Comparison of ENCODE assay signal across 9 cellular contexts in the genomic region with DNA sequence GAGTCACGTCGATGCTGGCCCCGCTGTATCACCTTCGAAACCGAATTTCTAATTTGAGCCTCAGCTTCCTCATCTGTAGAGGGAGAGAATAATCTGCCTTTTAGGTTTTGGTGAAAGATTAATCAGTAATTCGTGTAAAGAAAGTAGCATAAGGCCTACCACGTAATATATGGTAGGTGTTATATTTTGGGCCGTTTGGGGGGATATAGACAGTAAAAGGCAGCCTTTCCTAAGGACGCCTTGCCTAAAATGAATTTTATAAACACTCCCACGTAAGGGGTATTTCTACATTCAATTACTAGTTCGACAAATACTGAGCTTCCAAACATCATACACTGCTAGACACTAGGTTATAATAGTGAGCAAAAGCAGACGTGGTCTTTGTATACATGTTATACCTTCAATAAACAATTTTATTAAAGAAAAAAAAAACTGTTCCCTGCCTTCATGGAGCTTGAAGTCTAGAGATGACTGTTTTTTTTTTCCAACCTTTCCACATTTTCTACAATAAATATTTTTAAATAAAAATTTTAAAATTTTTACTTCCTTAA. TPM values are rescaled to one million over a fixed set of nuclear protein-coding genes. Genes with fewer than 3 reads are reported as not detected.
DNase-seq lines count a peak whose midpoint lies in the region; ATAC-seq, FAIRE-seq and TF ChIP-seq lines count a peak whose summit lies in the region.
"Had no signal": no experiment of that assay in that cellular context is flagged by ENCODE, and none has a peak within 500 bp of the region (broad histone marks: within the 10 kb centered on the region; RNA-seq: fewer than 3 reads in every experiment).

No MANE protein-coding gene starts in this region.

- H3K4me1 ChIP-seq in adipocyte (ENCODE audit: control insufficient read depth, insufficient read depth, low read length) (peaks cover 48% of the 10 kb centered on the region), HepG2 (ENCODE audit: insufficient read depth, low read length) (peaks cover 57% of the 10 kb centered on the region), thyroid gland (peaks cover 11 to 14% of the 10 kb centered on the region in 2 donors)

- in situ Hi-C loops in HepG2 (cut with HindIII; ENCODE audit: extremely low pct_ligation_motif_present, low pct_unique_long_range_greater_than_20kb), result no loop called here

- H3K27me3 ChIP-seq in adipocyte (replicated peaks; ENCODE audit: control insufficient read depth, insufficient read depth, low read length), result no peaks in the 10 kb centered on the region
- no peaks in the 10 kb centered on the region; a peak in 1 of 5 replicates for H3K27me3 ChIP-seq in HepG2 (ENCODE audit: control insufficient read depth in 1 of 2, insufficient read depth in 2 of 2, low read length in 2 of 2)
- H3K27me3 ChIP-seq in thyroid gland, result no peaks in the 10 kb centered on the region

- peaks cover 3% of the 10 kb centered on the region for H3K9me3 Mint-ChIP-seq in activated T-cell treated with anti-CD3 and anti-CD28 coated beads, Interleukin-2, amount 50 U/mL, for 24 hours

- peak overlapping the region; percentile 92 for H3K27ac ChIP-seq in HepG2 (ENCODE audit: extremely low read length, insufficient read depth, low read length)
- peak overlapping the region; percentile 78 to 94 (median 90) for H3K27ac ChIP-seq in thyroid gland

- no peak for DNase-seq in activated T-cell treated with anti-CD3 and anti-CD28 coated beads, Interleukin-2, amount 50 U/mL, for 24 hours
- DNase-seq in activated T-cell treated with anti-CD3 and anti-CD28 coated beads, Interleukin-2, amount 50 U/mL, for 1 hour, result no peak
- DNase-seq in adipocyte (ENCODE audit: low read depth) (no peak), HepG2 (ENCODE audit: low spot score) (no peak), thyroid gland (no peak), NCI-H69 (lab: John Stamatoyannopoulos, UW) (no peak), GM03348 (ENCODE audit: low spot score) (no peak), COLO668 (lab: John Stamatoyannopoulos, UW; ENCODE audit: unreplicated experiment) (no peak)

- H3K36me3 ChIP-seq in adipocyte (ENCODE audit: control insufficient read depth, insufficient read depth, low read length, severe bottlenecking) (peaks cover 21% of the 10 kb centered on the region), HepG2 (replicated peaks in 1 of 2; ENCODE audit: control insufficient read depth in 1 of 2, insufficient read depth in 2 of 2, low read length in 2 of 2) (peaks cover 3 to 9% of the 10 kb centered on the region in 2 experiments; a peak in 4 of 5 replicates), thyroid gland (peaks cover 7 to 13% of the 10 kb centered on the region in 2 donors)

- TF ChIP-seq POLR2A in HepG2 (IDR thresholded peaks at IDR 0.05; ENCODE audit: insufficient read depth in 1 of 2, low read depth in 2 of 2, low read length in 2 of 2) (no peak), thyroid gland (IDR thresholded peaks at IDR 0.05) (no peak)

- TF ChIP-seq EP300 in HepG2 (IDR thresholded peaks at IDR 0.05; ENCODE audit: low read depth in 2 of 2, low read length in 2 of 2) (no peak), HepG2 (CRISPR knock-in tag; IDR thresholded peaks at IDR 0.05; ENCODE audit: borderline replicate concordance) (no peak)

- no peak overlapping the region for H2AFZ ChIP-seq in HepG2 (ENCODE audit: low read length)

- no peak for FAIRE-seq in HepG2 (lab: Jason Lieb, UNC)

- H3K4me2 ChIP-seq in HepG2 (ENCODE audit: low read depth, low read length), result peak overlapping the region; percentile 68

- intact Hi-C loops in HepG2 (cut with micrococcal nuclease; ENCODE audit: unreplicated experiment) (no loop called here), thyroid gland (cut with DNase I) (no loop called here)

- TF ChIP-seq CTCF in HepG2 (CRISPR knock-in tag; IDR thresholded peaks at IDR 0.05), result no peak
- TF ChIP-seq CTCF in thyroid gland (IDR thresholded peaks at IDR 0.05), result no peak

- peaks cover 49% of the 10 kb centered on the region for H3K36me3 Mint-ChIP-seq in activated T-cell treated with anti-CD3 and anti-CD28 coated beads, Interleukin-2, amount 50 U/mL, for 24 hours (ENCODE audit: low read depth)

- H3K9me3 ChIP-seq in adipocyte (ENCODE audit: control insufficient read depth, low read length) (no peaks in the 10 kb centered on the region), HepG2 (ENCODE audit: low read length) (no peaks in the 10 kb centered on the region), thyroid gland (no peaks in the 10 kb centered on the region)

- POLR2A ChIA-PET in HepG2 (lab: Yijun Ruan, JAX), result interaction anchor here (0.8 to 3.8 kb wide), 11 partner anchors 11 to 98 kb away, joined by 3 to 36 read pairs (median 6); partner anchors contain the start of genes ARPC4, CIDEC, CRELD1 and IL17RC

- WGBS in HepG2 (ENCODE audit: low lambda C conversion rate), result 0% methylated on average over 12 of the region's 12 CpGs
- WGBS in thyroid gland, 2 donors, result 10 to 12% methylated on average over 12 of the region's 12 CpGs

- peaks cover 47% of the 10 kb centered on the region for H3K4me1 Mint-ChIP-seq in activated T-cell treated with anti-CD3 and anti-CD28 coated beads, Interleukin-2, amount 50 U/mL, for 24 hours (ENCODE audit: low read depth)

- no peaks in the 10 kb centered on the region for H3K27me3 Mint-ChIP-seq in activated T-cell treated with anti-CD3 and anti-CD28 coated beads, Interleukin-2, amount 50 U/mL, for 24 hours

- H3K4me3 ChIP-seq in adipocyte (ENCODE audit: low read length) (peak overlapping the region; percentile 95), HepG2 (replicated peaks in 1 of 3; ENCODE audit: insufficient read depth in 1 of 3, low read depth in 2 of 3, low read length in 3 of 3) (peak overlapping the region; percentile 85 to 99 (median 98)), thyroid gland (replicated peaks in 1 of 3) (peak overlapping the region; percentile 85 to 97 (median 92))

- BruUV-seq in HepG2 (replicated peaks; lab: Mats Ljungman, UMichigan), result no TSS peak

- no peak for ATAC-seq in HepG2

- H3K79me2 ChIP-seq in HepG2 (ENCODE audit: insufficient read depth, low read length), result peaks cover 26% of the 10 kb centered on the region

- CTCF ChIA-PET in HepG2 (lab: Yijun Ruan, JAX; ENCODE audit: low intra/inter-chr PET ratio, low total read pairs), result no interaction called here

- H3K27ac Mint-ChIP-seq in activated T-cell treated with anti-CD3 and anti-CD28 coated beads, Interleukin-2, amount 50 U/mL, for 24 hours, result peak overlapping the region; percentile 99

- TF ChIP-seq RAD21 in HepG2 (CRISPR knock-in tag; IDR thresholded peaks at IDR 0.05), result no peak

- peak overlapping the region; percentile 99 for H3K4me3 Mint-ChIP-seq in activated T-cell treated with anti-CD3 and anti-CD28 coated beads, Interleukin-2, amount 50 U/mL, for 24 hours

- H4K20me1 ChIP-seq in HepG2 (ENCODE audit: insufficient read depth, low read length), result no peaks in the 10 kb centered on the region

- H3K9ac ChIP-seq in adipocyte (ENCODE audit: low read length), result peak overlapping the region; percentile 100
- peak overlapping the region; percentile 98 for H3K9ac ChIP-seq in HepG2 (ENCODE audit: insufficient read depth, low read depth, low read length)

RNA-seq across cellular contexts. Expression of gene JAGN1, which starts 0.7 kb away (rescaled TPM):
- total RNA-seq in HepG2 (2016; rRNA removed; fragmentation: Illumina TruSeq; extraction: Trizol) (40.9 and 50.9 TPM in 2 replicates), thyroid gland (10 to 100 TPM; 18.9 to 37.5 (median 32.7) TPM)
- 30.5 and 31.6 TPM in 2 replicates for total RNA-seq in HepG2 (2016; cell fraction: cytosol; rRNA removed; fragmentation: Illumina TruSeq; extraction: Trizol; ENCODE audit: low read depth)
- total RNA-seq in HepG2 (2016; cell fraction: insoluble cytoplasmic fraction; rRNA removed; fragmentation: Illumina TruSeq; extraction: Trizol), result 39.2 and 48.3 TPM in 2 replicates
- 58.9 and 62.5 TPM in 2 replicates for total RNA-seq in HepG2 (2016; cell fraction: membrane; rRNA removed; fragmentation: Illumina TruSeq; extraction: Trizol)
- total RNA-seq in HepG2 (2016; cell fraction: nucleus; rRNA removed; fragmentation: Illumina TruSeq; extraction: Trizol), result 26.1 and 35.8 TPM in 2 replicates
- 49.9 and 59.1 TPM in 2 replicates for polyA plus RNA-seq in HepG2 (2011; rRNA removed)
- 62.8 and 77.2 TPM in 2 replicates for polyA plus RNA-seq in HepG2 (2011; cell fraction: cytosol; rRNA removed)
- polyA plus RNA-seq in HepG2 (2011; cell fraction: nucleus; rRNA removed), result 15.6 and 21.2 TPM in 2 replicates
- 51.5 and 51.6 TPM in 2 replicates for polyA plus RNA-seq in HepG2 (2012)
- 34.8 and 36.6 TPM in 2 replicates for polyA plus RNA-seq in HepG2 (2016; cell fraction: cytosol; fragmentation: Illumina TruSeq; extraction: Trizol; ENCODE audit: low read depth)
- 49.7 and 50.5 TPM in 2 replicates for polyA plus RNA-seq in HepG2 (2016; cell fraction: insoluble cytoplasmic fraction; fragmentation: Illumina TruSeq; extraction: Trizol; ENCODE audit: low read depth)
- 63.1 and 68.7 TPM in 2 replicates for polyA plus RNA-seq in HepG2 (2016; cell fraction: membrane; fragmentation: Illumina TruSeq; extraction: Trizol; ENCODE audit: low read depth)
- polyA plus RNA-seq in HepG2 (2016; cell fraction: nucleus; fragmentation: Illumina TruSeq; extraction: Trizol; ENCODE audit: insufficient read depth, low read depth), result 55.7 and 65.1 TPM in 2 replicates
- 106 and 114 TPM in 2 replicates for polyA minus RNA-seq in HepG2 (2011; rRNA and poly(A)+ RNA removed; ENCODE audit: low replicate concordance)
- polyA minus RNA-seq in HepG2 (2011; cell fraction: cytosol; rRNA and poly(A)+ RNA removed), result 28.1 and 40.9 TPM in 2 replicates
- polyA minus RNA-seq in HepG2 (2011; cell fraction: nucleus; rRNA and poly(A)+ RNA removed), result 16.2 and 24.0 TPM in 2 replicates

RNA-seq across cellular contexts. Expression of gene CIDEC, which starts 11.1 kb away (rescaled TPM):
- total RNA-seq in HepG2 (2016; rRNA removed; fragmentation: Illumina TruSeq; extraction: Trizol) (2.5 and 2.8 TPM in 2 replicates), thyroid gland (1 to 10 TPM; 2.2 to 9.4 (median 3.0) TPM)
- 0.71 and 0.79 TPM in 2 replicates for total RNA-seq in HepG2 (2016; cell fraction: cytosol; rRNA removed; fragmentation: Illumina TruSeq; extraction: Trizol; ENCODE audit: low read depth)
- total RNA-seq in HepG2 (2016; cell fraction: insoluble cytoplasmic fraction; rRNA removed; fragmentation: Illumina TruSeq; extraction: Trizol), result 2.8 and 3.0 TPM in 2 replicates
- 1.1 TPM in 2 replicates for total RNA-seq in HepG2 (2016; cell fraction: membrane; rRNA removed; fragmentation: Illumina TruSeq; extraction: Trizol)
- 1.1 and 1.7 TPM in 2 replicates for total RNA-seq in HepG2 (2016; cell fraction: nucleus; rRNA removed; fragmentation: Illumina TruSeq; extraction: Trizol)
- 10.4 and 19.6 TPM in 2 replicates for polyA plus RNA-seq in HepG2 (2011; rRNA removed)
- polyA plus RNA-seq in HepG2 (2011; cell fraction: cytosol; rRNA removed), result 11.0 and 15.5 TPM in 2 replicates
- polyA plus RNA-seq in HepG2 (2011; cell fraction: nucleus; rRNA removed), result 4.8 and 7.9 TPM in 2 replicates
- 9.7 and 16.5 TPM in 2 replicates for polyA plus RNA-seq in HepG2 (2012)
- polyA plus RNA-seq in HepG2 (2016; cell fraction: cytosol; fragmentation: Illumina TruSeq; extraction: Trizol; ENCODE audit: low read depth), result 0.90 and 1.2 TPM in 2 replicates
- polyA plus RNA-seq in HepG2 (2016; cell fraction: insoluble cytoplasmic fraction; fragmentation: Illumina TruSeq; extraction: Trizol; ENCODE audit: low read depth), result 4.1 and 5.5 TPM in 2 replicates
- polyA plus RNA-seq in HepG2 (2016; cell fraction: membrane; fragmentation: Illumina TruSeq; extraction: Trizol; ENCODE audit: low read depth), result 1.00 and 1.2 TPM in 2 replicates
- polyA plus RNA-seq in HepG2 (2016; cell fraction: nucleus; fragmentation: Illumina TruSeq; extraction: Trizol; ENCODE audit: insufficient read depth, low read depth), result 1.8 and 2.8 TPM in 2 replicates
- polyA minus RNA-seq in HepG2 (2011; rRNA and poly(A)+ RNA removed; ENCODE audit: low replicate concordance), result 9.9 TPM in 1 of 2 replicates, not detected in the other
- 3.8 and 7.9 TPM in 2 replicates for polyA minus RNA-seq in HepG2 (2011; cell fraction: cytosol; rRNA and poly(A)+ RNA removed)
- polyA minus RNA-seq in HepG2 (2011; cell fraction: nucleus; rRNA and poly(A)+ RNA removed), result 2.4 and 5.2 TPM in 2 replicates
- total RNA-seq: Daoy had no signal

RNA-seq across cellular contexts. Expression of gene IL17RE, which starts 11.5 kb away (rescaled TPM):
- total RNA-seq in HepG2 (2016; rRNA removed; fragmentation: Illumina TruSeq; extraction: Trizol) (6.7 and 14.5 TPM in 2 replicates), thyroid gland (1 to 10 TPM; 3.7 to 8.1 (median 6.7) TPM)
- 2.7 and 3.5 TPM in 2 replicates for total RNA-seq in HepG2 (2016; cell fraction: cytosol; rRNA removed; fragmentation: Illumina TruSeq; extraction: Trizol; ENCODE audit: low read depth)
- total RNA-seq in HepG2 (2016; cell fraction: insoluble cytoplasmic fraction; rRNA removed; fragmentation: Illumina TruSeq; extraction: Trizol), result 6.0 and 11.8 TPM in 2 replicates
- 4.7 and 5.3 TPM in 2 replicates for total RNA-seq in HepG2 (2016; cell fraction: membrane; rRNA removed; fragmentation: Illumina TruSeq; extraction: Trizol)
- total RNA-seq in HepG2 (2016; cell fraction: nucleus; rRNA removed; fragmentation: Illumina TruSeq; extraction: Trizol), result 15.9 and 16.0 TPM in 2 replicates
- polyA plus RNA-seq in HepG2 (2011; rRNA removed), result 24.1 and 36.3 TPM in 2 replicates
- 12.1 and 13.8 TPM in 2 replicates for polyA plus RNA-seq in HepG2 (2011; cell fraction: cytosol; rRNA removed)
- polyA plus RNA-seq in HepG2 (2011; cell fraction: nucleus; rRNA removed), result 99.7 and 101 TPM in 2 replicates
- 13.7 and 18.1 TPM in 2 replicates for polyA plus RNA-seq in HepG2 (2012)
- 2.0 and 2.3 TPM in 2 replicates for polyA plus RNA-seq in HepG2 (2016; cell fraction: cytosol; fragmentation: Illumina TruSeq; extraction: Trizol; ENCODE audit: low read depth)
- polyA plus RNA-seq in HepG2 (2016; cell fraction: insoluble cytoplasmic fraction; fragmentation: Illumina TruSeq; extraction: Trizol; ENCODE audit: low read depth), result 7.0 and 8.1 TPM in 2 replicates
- polyA plus RNA-seq in HepG2 (2016; cell fraction: membrane; fragmentation: Illumina TruSeq; extraction: Trizol; ENCODE audit: low read depth), result 3.3 and 3.7 TPM in 2 replicates
- 31.0 and 39.3 TPM in 2 replicates for polyA plus RNA-seq in HepG2 (2016; cell fraction: nucleus; fragmentation: Illumina TruSeq; extraction: Trizol; ENCODE audit: insufficient read depth, low read depth)
- polyA minus RNA-seq in HepG2 (2011; rRNA and poly(A)+ RNA removed; ENCODE audit: low replicate concordance), result 2.4 and 35.1 TPM in 2 replicates
- polyA minus RNA-seq in HepG2 (2011; cell fraction: cytosol; rRNA and poly(A)+ RNA removed), result 6.0 and 7.9 TPM in 2 replicates
- 22.7 and 33.4 TPM in 2 replicates for polyA minus RNA-seq in HepG2 (2011; cell fraction: nucleus; rRNA and poly(A)+ RNA removed)

RNA-seq across cellular contexts. Expression of gene IL17RC, which starts 25.8 kb away (rescaled TPM):
- total RNA-seq in HepG2 (2016; rRNA removed; fragmentation: Illumina TruSeq; extraction: Trizol), result 10.7 and 20.7 TPM in 2 replicates
- 5.7 and 7.7 TPM in 2 replicates for total RNA-seq in HepG2 (2016; cell fraction: cytosol; rRNA removed; fragmentation: Illumina TruSeq; extraction: Trizol; ENCODE audit: low read depth)
- 8.6 and 18.1 TPM in 2 replicates for total RNA-seq in HepG2 (2016; cell fraction: insoluble cytoplasmic fraction; rRNA removed; fragmentation: Illumina TruSeq; extraction: Trizol)
- 11.4 and 12.8 TPM in 2 replicates for total RNA-seq in HepG2 (2016; cell fraction: membrane; rRNA removed; fragmentation: Illumina TruSeq; extraction: Trizol)
- 21.6 and 25.0 TPM in 2 replicates for total RNA-seq in HepG2 (2016; cell fraction: nucleus; rRNA removed; fragmentation: Illumina TruSeq; extraction: Trizol)
- 24.0 and 31.7 TPM in 2 replicates for polyA plus RNA-seq in HepG2 (2011; rRNA removed)
- 13.6 and 19.2 TPM in 2 replicates for polyA plus RNA-seq in HepG2 (2011; cell fraction: cytosol; rRNA removed)
- polyA plus RNA-seq in HepG2 (2011; cell fraction: nucleus; rRNA removed), result 108 and 112 TPM in 2 replicates
- 13.5 and 15.0 TPM in 2 replicates for polyA plus RNA-seq in HepG2 (2012)
- 4.6 and 5.5 TPM in 2 replicates for polyA plus RNA-seq in HepG2 (2016; cell fraction: cytosol; fragmentation: Illumina TruSeq; extraction: Trizol; ENCODE audit: low read depth)
- 7.3 and 9.2 TPM in 2 replicates for polyA plus RNA-seq in HepG2 (2016; cell fraction: insoluble cytoplasmic fraction; fragmentation: Illumina TruSeq; extraction: Trizol; ENCODE audit: low read depth)
- 9.4 and 10.5 TPM in 2 replicates for polyA plus RNA-seq in HepG2 (2016; cell fraction: membrane; fragmentation: Illumina TruSeq; extraction: Trizol; ENCODE audit: low read depth)
- polyA plus RNA-seq in HepG2 (2016; cell fraction: nucleus; fragmentation: Illumina TruSeq; extraction: Trizol; ENCODE audit: insufficient read depth, low read depth), result 42.0 and 44.2 TPM in 2 replicates
- 31.2 and 33.6 TPM in 2 replicates for polyA minus RNA-seq in HepG2 (2011; rRNA and poly(A)+ RNA removed; ENCODE audit: low replicate concordance)
- polyA minus RNA-seq in HepG2 (2011; cell fraction: cytosol; rRNA and poly(A)+ RNA removed), result 11.5 and 11.9 TPM in 2 replicates
- polyA minus RNA-seq in HepG2 (2011; cell fraction: nucleus; rRNA and poly(A)+ RNA removed), result 21.0 and 29.7 TPM in 2 replicates
- 10 to 100 TPM; 64.2 to 70.2 (median 68.0) TPM for total RNA-seq in thyroid gland

RNA-seq across cellular contexts. Expression of gene CRELD1, which starts 42.5 kb away (rescaled TPM):
- total RNA-seq in HepG2 (2016; rRNA removed; fragmentation: Illumina TruSeq; extraction: Trizol) (12.0 and 27.1 TPM in 2 replicates), thyroid gland (100 to 1,000 TPM in 2 of 4 donors, 10 to 100 TPM in 2; 57.3 to 192 (median 96.7) TPM)
- 5.5 and 6.3 TPM in 2 replicates for total RNA-seq in HepG2 (2016; cell fraction: cytosol; rRNA removed; fragmentation: Illumina TruSeq; extraction: Trizol; ENCODE audit: low read depth)
- 10.5 and 28.2 TPM in 2 replicates for total RNA-seq in HepG2 (2016; cell fraction: insoluble cytoplasmic fraction; rRNA removed; fragmentation: Illumina TruSeq; extraction: Trizol)
- total RNA-seq in HepG2 (2016; cell fraction: membrane; rRNA removed; fragmentation: Illumina TruSeq; extraction: Trizol), result 8.2 and 8.3 TPM in 2 replicates
- 29.9 and 34.8 TPM in 2 replicates for total RNA-seq in HepG2 (2016; cell fraction: nucleus; rRNA removed; fragmentation: Illumina TruSeq; extraction: Trizol)
- 61.9 and 75.9 TPM in 2 replicates for polyA plus RNA-seq in HepG2 (2011; rRNA removed)
- 73.8 and 82.2 TPM in 2 replicates for polyA plus RNA-seq in HepG2 (2011; cell fraction: cytosol; rRNA removed)
- polyA plus RNA-seq in HepG2 (2011; cell fraction: nucleus; rRNA removed), result 172 and 195 TPM in 2 replicates
- polyA plus RNA-seq in HepG2 (2012), result 41.6 and 60.4 TPM in 2 replicates
- polyA plus RNA-seq in HepG2 (2016; cell fraction: cytosol; fragmentation: Illumina TruSeq; extraction: Trizol; ENCODE audit: low read depth), result 3.9 and 4.5 TPM in 2 replicates
- polyA plus RNA-seq in HepG2 (2016; cell fraction: insoluble cytoplasmic fraction; fragmentation: Illumina TruSeq; extraction: Trizol; ENCODE audit: low read depth), result 9.1 and 10.0 TPM in 2 replicates
- 6.9 and 8.5 TPM in 2 replicates for polyA plus RNA-seq in HepG2 (2016; cell fraction: membrane; fragmentation: Illumina TruSeq; extraction: Trizol; ENCODE audit: low read depth)
- polyA plus RNA-seq in HepG2 (2016; cell fraction: nucleus; fragmentation: Illumina TruSeq; extraction: Trizol; ENCODE audit: insufficient read depth, low read depth), result 74.9 and 77.9 TPM in 2 replicates
- 9.2 and 39.2 TPM in 2 replicates for polyA minus RNA-seq in HepG2 (2011; rRNA and poly(A)+ RNA removed; ENCODE audit: low replicate concordance)
- polyA minus RNA-seq in HepG2 (2011; cell fraction: cytosol; rRNA and poly(A)+ RNA removed), result 10.7 and 13.6 TPM in 2 replicates
- polyA minus RNA-seq in HepG2 (2011; cell fraction: nucleus; rRNA and poly(A)+ RNA removed), result 19.3 and 20.9 TPM in 2 replicates
